10 cellular contexts compared by ENCODE assay signal in the genomic region with DNA sequence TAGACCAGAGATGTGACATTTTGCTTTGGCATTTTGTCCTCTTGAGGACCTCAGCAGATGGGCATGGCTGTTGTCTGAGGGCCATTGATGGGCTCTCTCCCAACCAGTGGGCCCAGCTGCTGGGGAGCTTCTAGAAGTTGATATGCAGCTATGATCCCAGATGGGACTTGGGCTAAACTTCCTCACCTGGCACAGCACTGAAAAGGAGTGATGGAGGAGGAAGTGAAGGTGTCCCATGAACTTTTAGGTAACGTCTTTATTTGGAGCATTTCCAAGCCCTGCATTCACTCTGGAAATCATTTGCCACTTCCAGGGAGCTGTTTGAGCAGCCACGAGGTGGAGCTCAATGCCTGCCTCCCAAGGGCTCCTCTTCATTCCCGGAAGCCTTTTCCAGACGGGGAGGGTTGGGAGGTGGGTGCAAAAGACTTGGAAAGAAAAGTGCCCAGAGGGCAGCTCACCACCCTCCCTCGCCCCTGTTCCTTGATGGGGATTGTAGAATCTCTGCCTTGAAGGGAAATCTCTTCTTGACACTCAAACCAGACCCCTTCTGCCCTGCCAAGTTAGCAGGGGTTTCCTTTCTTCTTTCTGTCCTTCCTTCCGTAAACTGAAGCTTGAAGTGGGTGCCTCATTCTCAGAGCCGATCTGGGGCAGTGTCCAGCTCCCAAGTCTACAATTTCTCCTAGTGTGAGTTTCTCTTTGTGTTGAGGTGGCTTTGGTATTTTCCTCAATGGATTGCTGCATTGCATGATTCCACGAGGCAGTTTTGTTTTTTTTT. TPM values are rescaled to one million over a fixed set of nuclear protein-coding genes. Genes with fewer than 3 reads are reported as not detected.
DNase-seq lines count a peak whose midpoint lies in the region; ATAC-seq and TF ChIP-seq lines count a peak whose summit lies in the region.
"Had no signal": no experiment of that assay in that cellular context is flagged by ENCODE, and none has a peak within 500 bp of the region (broad histone marks: within the 10 kb centered on the region; RNA-seq: fewer than 3 reads in every experiment).

No MANE protein-coding gene starts in this region.

- H3K9me3 ChIP-seq in SK-N-SH: no peaks in the 10 kb centered on the region
- H3K9me3 ChIP-seq: neutrophil had no signal

- H3K4me3 ChIP-seq in SK-N-SH (ENCODE audit: low read depth in 2 of 2, low read length in 1 of 2): no peak overlapping the region; a peak in 1 of 4 replicates

- no peaks in the 10 kb centered on the region for H3K36me3 Mint-ChIP-seq in natural killer cell

- peaks cover 33 to 51% of the 10 kb centered on the region in 2 donors for H3K27me3 Mint-ChIP-seq in natural killer cell (ENCODE audit: low read depth in 2 of 2)

- ATAC-seq in left ventricle myocardium superior (no peak), natural killer cell (no peak)
- ATAC-seq: activated naive CD8-positive, alpha-beta T cell treated with anti-CD3 and anti-CD28 coated beads, Interleukin-2, amount 50 U/mL, for 24 hours had no signal

- no peak for TF ChIP-seq EP300 in SK-N-SH (IDR thresholded peaks at IDR 0.05; ENCODE audit: borderline replicate concordance in 1 of 2, low read depth in 1 of 2, low read length in 1 of 2)

- CTCF ChIA-PET in SK-N-SH (lab: Yijun Ruan, JAX): interaction anchor here (0.6 to 13.1 kb wide), 14 partner anchors 12 to 285 kb away, joined by 3 to 791 read pairs (median 4); a partner anchor contains a TSS

- H3K9me2 ChIP-seq in SK-N-SH: no peaks in the 10 kb centered on the region

- no peaks in the 10 kb centered on the region for H3K79me2 ChIP-seq in SK-N-SH (ENCODE audit: insufficient read depth)

- DNase-seq in AG20443 (ENCODE audit: low spot score) (peak; percentile 59), HPDE6-E6E7 (ENCODE audit: extremely low spot score) (peak; percentile 60), SK-N-SH (no peak), kidney tubule cell (ENCODE audit: low spot score) (peak; percentile 74), UCSD-AML1 (lab: John Stamatoyannopoulos, UW; ENCODE audit: unreplicated experiment) (no peak), left ventricle myocardium superior (no peak), NCI-H128 (lab: John Stamatoyannopoulos, UW; ENCODE audit: unreplicated experiment) (no peak), natural killer cell (no peak)
- DNase-seq: activated naive CD8-positive, alpha-beta T cell treated with anti-CD3 and anti-CD28 coated beads, Interleukin-2, amount 50 U/mL, for 24 hours had no signal

- H3K9me3 Mint-ChIP-seq in natural killer cell: no peaks in the 10 kb centered on the region
- H3K9me3 Mint-ChIP-seq: activated naive CD8-positive, alpha-beta T cell treated with anti-CD3 and anti-CD28 coated beads, Interleukin-2, amount 50 U/mL, for 24 hours had no signal

- no peak overlapping the region for H3K27ac ChIP-seq in SK-N-SH (ENCODE audit: low read depth in 2 of 2, low read length in 1 of 2)
- H3K27ac ChIP-seq: neutrophil had no signal

- 7% methylated on average over 8 of the region's 8 CpGs for WGBS in SK-N-SH (ENCODE audit: low lambda C conversion rate)

- no peaks in the 10 kb centered on the region for H3K4me1 Mint-ChIP-seq in natural killer cell
- H3K4me1 Mint-ChIP-seq: activated naive CD8-positive, alpha-beta T cell treated with anti-CD3 and anti-CD28 coated beads, Interleukin-2, amount 50 U/mL, for 24 hours had no signal

- POLR2A ChIA-PET in SK-N-SH (lab: Yijun Ruan, JAX): interaction anchor here (0.6 kb wide), 1 partner anchor 80 kb away, joined by 3 read pairs; no protein-coding TSS in a partner anchor

- no peak overlapping the region for H3K27ac Mint-ChIP-seq in natural killer cell
- H3K27ac Mint-ChIP-seq: activated naive CD8-positive, alpha-beta T cell treated with anti-CD3 and anti-CD28 coated beads, Interleukin-2, amount 50 U/mL, for 24 hours had no signal

- no peaks in the 10 kb centered on the region for H4K20me1 ChIP-seq in SK-N-SH (ENCODE audit: insufficient read depth)

- peaks cover 51% of the 10 kb centered on the region for H3K27me3 ChIP-seq in SK-N-SH (ENCODE audit: insufficient read depth)

- H3K36me3 ChIP-seq in SK-N-SH (replicated peaks in 1 of 2; ENCODE audit: control insufficient read depth in 1 of 2, insufficient read depth in 2 of 2, low read length in 1 of 2): no peaks in the 10 kb centered on the region
- H3K36me3 ChIP-seq: neutrophil had no signal

- TF ChIP-seq RAD21 in SK-N-SH (IDR thresholded peaks at IDR 0.05; ENCODE audit: low read length): peak; percentile 40

- intact Hi-C loops in left ventricle myocardium superior (cut with micrococcal nuclease): loop anchor here (5.0 kb wide), 1 partner anchor 87 kb away; no protein-coding TSS in a partner anchor
- intact Hi-C loops in natural killer cell (cut with micrococcal nuclease): no loop called here

- H3K9ac ChIP-seq in SK-N-SH: no peak overlapping the region

- H3K4me3 Mint-ChIP-seq in natural killer cell: no peak overlapping the region
- H3K4me3 Mint-ChIP-seq: activated naive CD8-positive, alpha-beta T cell treated with anti-CD3 and anti-CD28 coated beads, Interleukin-2, amount 50 U/mL, for 24 hours had no signal

- TF ChIP-seq CTCF in SK-N-SH (IDR thresholded peaks at IDR 0.05) (peak; percentile 46), natural killer cell (IDR thresholded peaks at IDR 0.05) (no peak)

- 0 out of 2 replicates have a peak overlapping the region, but pooled peaks have one; percentile 5 for H2AFZ ChIP-seq in SK-N-SH (ENCODE audit: low read depth)

- H3K4me2 ChIP-seq in SK-N-SH: peak overlapping the region; percentile 40; the same call in 1 of the 2 replicates

- H3F3A ChIP-seq in SK-N-SH (replicated peaks; ENCODE audit: insufficient read depth): no peaks in the 10 kb centered on the region

- no peaks in the 10 kb centered on the region for H3K4me1 ChIP-seq in SK-N-SH (ENCODE audit: control insufficient read depth in 1 of 2, insufficient read depth in 2 of 2, low read depth in 1 of 2, low read length in 1 of 2)

TF ChIP-seq in SK-N-SH, 30 proteins besides CTCF, POLR2A, EP300 and RAD21:
- no peak; the same call in 1 of the 2 replicates for TF ChIP-seq SMC3 (IDR thresholded peaks at IDR 0.05; ENCODE audit: low read depth, low read length)
- TF ChIP-seq YY1 (IDR thresholded peaks at IDR 0.05; ENCODE audit: low read depth): no peak
- TF ChIP-seq, protein P1, sequence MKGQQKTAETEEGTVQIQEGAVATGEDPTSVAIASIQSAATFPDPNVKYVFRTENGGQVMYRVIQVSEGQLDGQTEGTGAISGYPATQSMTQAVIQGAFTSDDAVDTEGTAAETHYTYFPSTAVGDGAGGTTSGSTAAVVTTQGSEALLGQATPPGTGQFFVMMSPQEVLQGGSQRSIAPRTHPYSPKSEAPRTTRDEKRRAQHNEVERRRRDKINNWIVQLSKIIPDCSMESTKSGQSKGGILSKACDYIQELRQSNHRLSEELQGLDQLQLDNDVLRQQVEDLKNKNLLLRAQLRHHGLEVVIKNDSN (IDR thresholded peaks at IDR 0.05; ENCODE audit: borderline replicate concordance, low read depth): no peak
- TF ChIP-seq, protein P2, sequence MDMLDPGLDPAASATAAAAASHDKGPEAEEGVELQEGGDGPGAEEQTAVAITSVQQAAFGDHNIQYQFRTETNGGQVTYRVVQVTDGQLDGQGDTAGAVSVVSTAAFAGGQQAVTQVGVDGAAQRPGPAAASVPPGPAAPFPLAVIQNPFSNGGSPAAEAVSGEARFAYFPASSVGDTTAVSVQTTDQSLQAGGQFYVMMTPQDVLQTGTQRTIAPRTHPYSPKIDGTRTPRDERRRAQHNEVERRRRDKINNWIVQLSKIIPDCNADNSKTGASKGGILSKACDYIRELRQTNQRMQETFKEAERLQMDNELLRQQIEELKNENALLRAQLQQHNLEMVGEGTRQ (IDR thresholded peaks at IDR 0.05; ENCODE audit: borderline replicate concordance, low read depth, low read length): no peak
- no peak for TF ChIP-seq RFX5 (IDR thresholded peaks at IDR 0.05; ENCODE audit: low read length)
- TF ChIP-seq POLR2AphosphoS5 (IDR thresholded peaks at IDR 0.05; ENCODE audit: low read depth, low read length): no peak
- no peak for TF ChIP-seq FOXM1 (IDR thresholded peaks at IDR 0.05; ENCODE audit: low read depth)
- no peak for TF ChIP-seq MEF2A (IDR thresholded peaks at IDR 0.05; ENCODE audit: borderline replicate concordance, low read depth)
- TF ChIP-seq TEAD4 (IDR thresholded peaks at IDR 0.05; ENCODE audit: borderline replicate concordance, insufficient read depth): no peak
- TF ChIP-seq CHD2 (IDR thresholded peaks at IDR 0.05; ENCODE audit: low read length, partially characterized antibody): no peak
- TF ChIP-seq GATA2 (CRISPR knock-in tag; IDR thresholded peaks at IDR 0.05): no peak
- TF ChIP-seq TAF1 (IDR thresholded peaks at IDR 0.05; ENCODE audit: borderline replicate concordance, low read depth, low read length): no peak
- TF ChIP-seq TCF12 (IDR thresholded peaks at IDR 0.05): no peak
- TF ChIP-seq EZH2phosphoT487 (IDR thresholded peaks at IDR 0.05; ENCODE audit: borderline replicate concordance, low read depth): no peak
- TF ChIP-seq, protein P3, sequence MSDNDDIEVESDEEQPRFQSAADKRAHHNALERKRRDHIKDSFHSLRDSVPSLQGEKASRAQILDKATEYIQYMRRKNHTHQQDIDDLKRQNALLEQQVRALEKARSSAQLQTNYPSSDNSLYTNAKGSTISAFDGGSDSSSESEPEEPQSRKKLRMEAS (IDR thresholded peaks at IDR 0.05; ENCODE audit: low read depth): no peak
- TF ChIP-seq JUND (IDR thresholded peaks at IDR 0.05): no peak
- no peak for TF ChIP-seq SIN3A (IDR thresholded peaks at IDR 0.05; ENCODE audit: borderline replicate concordance, low read depth, low read length)

RNA-seq across cellular contexts. Expression of a gene that starts 18.1 kb away (rescaled TPM):
- not detected in 2 replicates for polyA plus RNA-seq in SK-N-SH (2012; rRNA removed)
- not detected in 2 replicates for polyA plus RNA-seq in SK-N-SH (2012; cell fraction: cytosol; rRNA removed)
- not detected in 2 replicates for polyA plus RNA-seq in SK-N-SH (2012; cell fraction: nucleus; rRNA removed)
- not detected for total RNA-seq in left ventricle myocardium superior
- total RNA-seq in natural killer cell: not detected

RNA-seq across cellular contexts. Expression of a gene that starts 24.9 kb away (rescaled TPM):
- 0.05 and 0.08 TPM in 2 replicates for polyA plus RNA-seq in SK-N-SH (2012; rRNA removed)
- polyA plus RNA-seq in SK-N-SH (2012; cell fraction: cytosol; rRNA removed): 0.04 and 0.09 TPM in 2 replicates
- 0.05 TPM in 2 replicates for polyA plus RNA-seq in SK-N-SH (2012; cell fraction: nucleus; rRNA removed)
- total RNA-seq in left ventricle myocardium superior (1.3 TPM), natural killer cell (not detected)

Comparison
In these comparisons a context has a peak if more than half of its experiments do, and no peak if none do; other contexts are left out.
1. DNase-seq: peak in AG20443 (single experiment), HPDE6-E6E7 (single experiment) and kidney tubule cell (single experiment); none in SK-N-SH (single experiment), UCSD-AML1 (single experiment), left ventricle myocardium superior (single experiment), NCI-H128 (single experiment) and natural killer cell (single experiment).